In the genomic region with DNA sequence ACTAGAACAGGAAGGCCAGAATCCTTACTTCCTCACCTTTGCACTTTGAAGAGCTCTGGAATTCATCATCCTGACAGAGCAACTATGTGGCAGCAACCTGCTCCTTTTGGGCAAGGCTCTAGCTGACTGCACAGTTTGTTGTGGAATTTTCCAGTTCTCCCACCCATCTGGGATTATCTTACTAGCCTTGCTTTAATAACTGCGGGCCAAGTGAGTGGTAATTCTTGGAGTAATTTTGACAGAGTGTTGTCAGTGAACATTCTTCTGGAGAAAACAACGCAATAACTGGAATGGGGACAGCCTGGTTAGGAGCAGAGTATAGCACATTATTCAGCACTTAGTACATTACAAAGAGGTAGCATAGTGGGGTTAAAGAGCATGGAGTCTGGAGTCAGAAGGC, we compare ENCODE assay signal across 1 cellular context.
TF ChIP-seq lines count a peak whose summit lies in the region.

No MANE protein-coding gene starts in this region.

TF ChIP-seq in GM23338, 12 proteins besides CTCF, POLR2A, EP300 and RAD21 (continued from another document):
- TF ChIP-seq ZNF114 (CRISPR knock-in tag; IDR thresholded peaks at IDR 0.05) (no peak), ETS1 (IDR thresholded peaks at IDR 0.05) (no peak), ZNF331 (CRISPR knock-in tag; IDR thresholded peaks at IDR 0.05; ENCODE audit: low read depth) (no peak), POLR2AphosphoS5 (IDR thresholded peaks at IDR 0.05; ENCODE audit: low read depth) (no peak), CREB1 (CRISPR knock-in tag; IDR thresholded peaks at IDR 0.05; ENCODE audit: low read depth) (no peak), JUNB (IDR thresholded peaks at IDR 0.05; ENCODE audit: unreplicated experiment) (no peak), ZNF462 (CRISPR knock-in tag; IDR thresholded peaks at IDR 0.05) (no peak)
TF ChIP-seq in GM23338: peak in this region for 0.
